Comparison of ENCODE assay signal across 9 cellular contexts in the genomic region with DNA sequence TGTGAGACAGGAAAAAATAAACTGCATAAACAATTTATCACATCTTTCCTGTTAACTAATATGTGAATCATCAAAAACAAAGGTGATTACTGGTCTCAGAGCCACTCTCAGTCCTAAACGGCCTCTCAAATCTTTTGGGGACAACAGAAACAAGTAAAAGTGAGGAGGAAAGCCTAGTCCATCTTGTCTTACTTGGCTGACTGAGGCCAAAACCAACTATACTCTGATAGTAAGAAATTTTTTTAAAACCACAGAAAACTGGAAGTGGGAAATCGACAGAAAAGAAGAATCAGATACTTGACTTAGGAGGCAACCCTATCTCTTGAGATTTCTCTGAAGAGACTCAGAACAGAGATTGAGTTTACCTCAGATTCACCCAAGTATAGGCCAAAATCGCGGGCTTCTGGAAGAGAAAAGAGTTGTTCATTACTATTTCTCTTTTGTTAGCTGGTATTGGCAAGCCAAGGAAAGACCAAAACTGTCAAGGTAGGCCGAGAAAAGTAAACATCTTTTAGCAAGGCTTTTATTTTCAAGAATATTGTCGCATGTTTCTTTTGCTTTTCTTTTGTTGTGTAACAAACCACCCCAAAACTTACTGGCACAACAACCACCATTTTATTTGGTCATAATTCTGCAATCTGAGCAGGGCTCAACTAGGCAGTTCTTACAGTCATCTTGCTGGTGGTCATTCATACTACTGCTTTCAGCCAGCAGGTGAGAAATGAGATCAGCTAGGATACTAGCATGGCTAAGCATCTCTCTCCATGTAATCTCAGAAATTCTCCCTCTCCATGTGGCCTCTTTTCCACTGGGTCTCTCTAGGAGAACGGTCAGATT. TPM values are rescaled to one million over a fixed set of nuclear protein-coding genes. Genes with fewer than 3 reads are reported as not detected.
DNase-seq lines count a peak whose midpoint lies in the region; ATAC-seq and TF ChIP-seq lines count a peak whose summit lies in the region.
"Had no signal": no experiment of that assay in that cellular context is flagged by ENCODE, and none has a peak within 500 bp of the region (broad histone marks: within the 10 kb centered on the region; RNA-seq: fewer than 3 reads in every experiment).

No MANE protein-coding gene starts in this region.

- H3K4me1 Mint-ChIP-seq in activated naive CD8-positive, alpha-beta T cell treated with anti-CD3 and anti-CD28 coated beads, Interleukin-2, amount 50 U/mL, for 24 hours, result peaks cover 64% of the 10 kb centered on the region

- H3K9me3 Mint-ChIP-seq in activated naive CD8-positive, alpha-beta T cell treated with anti-CD3 and anti-CD28 coated beads, Interleukin-2, amount 50 U/mL, for 24 hours, result no peaks in the 10 kb centered on the region

- peaks cover 35% of the 10 kb centered on the region for H3K36me3 Mint-ChIP-seq in activated naive CD8-positive, alpha-beta T cell treated with anti-CD3 and anti-CD28 coated beads, Interleukin-2, amount 50 U/mL, for 24 hours (ENCODE audit: low read depth)

- no peak for TF ChIP-seq CTCF in GM12865 (IDR thresholded peaks at IDR 0.05; ENCODE audit: insufficient read depth, low read depth, low read length, missing control alignments)
- no peak for TF ChIP-seq CTCF in breast epithelium (IDR thresholded peaks at IDR 0.05)

- intact Hi-C loops in posterior vena cava (cut with DNase I) (no loop called here), breast epithelium (cut with DNase I; ENCODE audit: low total_unique reads) (no loop called here)

- H3K27me3 ChIP-seq in breast epithelium, result no peaks in the 10 kb centered on the region

- no peak overlapping the region for H3K27ac ChIP-seq in breast epithelium

- H3K4me3 ChIP-seq in GM12865 (ENCODE audit: low read depth, low read length), result peak overlapping the region; percentile 44
- H3K4me3 ChIP-seq in breast epithelium, result no peak overlapping the region

- peak overlapping the region; percentile 97 for H3K27ac Mint-ChIP-seq in activated naive CD8-positive, alpha-beta T cell treated with anti-CD3 and anti-CD28 coated beads, Interleukin-2, amount 50 U/mL, for 24 hours

- no peaks in the 10 kb centered on the region for H3K27me3 Mint-ChIP-seq in activated naive CD8-positive, alpha-beta T cell treated with anti-CD3 and anti-CD28 coated beads, Interleukin-2, amount 50 U/mL, for 24 hours

- no peak overlapping the region for H3K4me3 Mint-ChIP-seq in activated naive CD8-positive, alpha-beta T cell treated with anti-CD3 and anti-CD28 coated beads, Interleukin-2, amount 50 U/mL, for 24 hours

- DNase-seq in GM12865 (ENCODE audit: low read depth) (peak; percentile 79), HUDEP-2 (lab: John Stamatoyannopoulos, UW; ENCODE audit: unreplicated experiment in 76 of 76) (no peak), posterior vena cava (ENCODE audit: low spot score) (no peak), AG20443 (ENCODE audit: low spot score) (no peak), breast epithelium (ENCODE audit: low spot score in 2 of 2) (no peak)
- DNase-seq in activated naive CD8-positive, alpha-beta T cell treated with anti-CD3 and anti-CD28 coated beads, Interleukin-2, amount 50 U/mL, for 24 hours, result no peak
- DNase-seq: KBM-7 had no signal

- peaks cover 0 to 6% of the 10 kb centered on the region in 2 donors for H3K9me3 ChIP-seq in breast epithelium

- ATAC-seq in GM19455 (IDR thresholded peaks at IDR 0.05; ENCODE audit: unreplicated experiment) (peak; percentile 58), HG03280 (IDR thresholded peaks at IDR 0.05; ENCODE audit: unreplicated experiment) (peak; percentile 47)
- no peak for ATAC-seq in activated naive CD8-positive, alpha-beta T cell treated with anti-CD3 and anti-CD28 coated beads, Interleukin-2, amount 50 U/mL, for 24 hours

- no peaks in the 10 kb centered on the region for H3K4me1 ChIP-seq in breast epithelium

- no peak for TF ChIP-seq POLR2A in breast epithelium (IDR thresholded peaks at IDR 0.05)

- no peaks in the 10 kb centered on the region for H3K36me3 ChIP-seq in breast epithelium

RNA-seq across cellular contexts. Expression of a gene that starts 46.1 kb away (rescaled TPM):
- 1 to 10 TPM; 7.6 to 8.5 TPM for total RNA-seq in posterior vena cava
- total RNA-seq in breast epithelium, result 10 to 100 TPM in 2 of 3 donors, 1 to 10 TPM in 1; 9.3 to 18.0 (median 13.8) TPM
